Comparison of ENCODE assay signal across 2 cellular contexts in genomic region chr7:129664029-129665012, GRCh38.
TF ChIP-seq lines count a peak whose summit lies in the region.

No MANE protein-coding gene starts in this region.

TF ChIP-seq in GM23338, 12 proteins besides CTCF, POLR2A, EP300 and RAD21 (continued from another document):
- TF ChIP-seq EZH2 (IDR thresholded peaks at IDR 0.05; ENCODE audit: low read depth, unreplicated experiment) (no peak), JUNB (IDR thresholded peaks at IDR 0.05; ENCODE audit: unreplicated experiment) (no peak), REST (IDR thresholded peaks at IDR 0.05; ENCODE audit: unreplicated experiment) (no peak), ZNF331 (CRISPR knock-in tag; IDR thresholded peaks at IDR 0.05; ENCODE audit: low read depth) (no peak), POLR2AphosphoS5 (IDR thresholded peaks at IDR 0.05; ENCODE audit: low read depth) (no peak), NANOG (IDR thresholded peaks at IDR 0.05; ENCODE audit: borderline replicate concordance) (no peak), CREB1 (CRISPR knock-in tag; IDR thresholded peaks at IDR 0.05; ENCODE audit: low read depth) (no peak), ZNF462 (CRISPR knock-in tag; IDR thresholded peaks at IDR 0.05) (no peak)
- TF ChIP-seq, protein P1, sequence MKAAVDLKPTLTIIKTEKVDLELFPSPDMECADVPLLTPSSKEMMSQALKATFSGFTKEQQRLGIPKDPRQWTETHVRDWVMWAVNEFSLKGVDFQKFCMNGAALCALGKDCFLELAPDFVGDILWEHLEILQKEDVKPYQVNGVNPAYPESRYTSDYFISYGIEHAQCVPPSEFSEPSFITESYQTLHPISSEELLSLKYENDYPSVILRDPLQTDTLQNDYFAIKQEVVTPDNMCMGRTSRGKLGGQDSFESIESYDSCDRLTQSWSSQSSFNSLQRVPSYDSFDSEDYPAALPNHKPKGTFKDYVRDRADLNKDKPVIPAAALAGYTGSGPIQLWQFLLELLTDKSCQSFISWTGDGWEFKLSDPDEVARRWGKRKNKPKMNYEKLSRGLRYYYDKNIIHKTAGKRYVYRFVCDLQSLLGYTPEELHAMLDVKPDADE (IDR thresholded peaks at IDR 0.05), result no peak

TF ChIP-seq in K562, 482 proteins besides CTCF, POLR2A, EP300 and RAD21 (continued from another document and continues in another):
- TF ChIP-seq, protein P2, sequence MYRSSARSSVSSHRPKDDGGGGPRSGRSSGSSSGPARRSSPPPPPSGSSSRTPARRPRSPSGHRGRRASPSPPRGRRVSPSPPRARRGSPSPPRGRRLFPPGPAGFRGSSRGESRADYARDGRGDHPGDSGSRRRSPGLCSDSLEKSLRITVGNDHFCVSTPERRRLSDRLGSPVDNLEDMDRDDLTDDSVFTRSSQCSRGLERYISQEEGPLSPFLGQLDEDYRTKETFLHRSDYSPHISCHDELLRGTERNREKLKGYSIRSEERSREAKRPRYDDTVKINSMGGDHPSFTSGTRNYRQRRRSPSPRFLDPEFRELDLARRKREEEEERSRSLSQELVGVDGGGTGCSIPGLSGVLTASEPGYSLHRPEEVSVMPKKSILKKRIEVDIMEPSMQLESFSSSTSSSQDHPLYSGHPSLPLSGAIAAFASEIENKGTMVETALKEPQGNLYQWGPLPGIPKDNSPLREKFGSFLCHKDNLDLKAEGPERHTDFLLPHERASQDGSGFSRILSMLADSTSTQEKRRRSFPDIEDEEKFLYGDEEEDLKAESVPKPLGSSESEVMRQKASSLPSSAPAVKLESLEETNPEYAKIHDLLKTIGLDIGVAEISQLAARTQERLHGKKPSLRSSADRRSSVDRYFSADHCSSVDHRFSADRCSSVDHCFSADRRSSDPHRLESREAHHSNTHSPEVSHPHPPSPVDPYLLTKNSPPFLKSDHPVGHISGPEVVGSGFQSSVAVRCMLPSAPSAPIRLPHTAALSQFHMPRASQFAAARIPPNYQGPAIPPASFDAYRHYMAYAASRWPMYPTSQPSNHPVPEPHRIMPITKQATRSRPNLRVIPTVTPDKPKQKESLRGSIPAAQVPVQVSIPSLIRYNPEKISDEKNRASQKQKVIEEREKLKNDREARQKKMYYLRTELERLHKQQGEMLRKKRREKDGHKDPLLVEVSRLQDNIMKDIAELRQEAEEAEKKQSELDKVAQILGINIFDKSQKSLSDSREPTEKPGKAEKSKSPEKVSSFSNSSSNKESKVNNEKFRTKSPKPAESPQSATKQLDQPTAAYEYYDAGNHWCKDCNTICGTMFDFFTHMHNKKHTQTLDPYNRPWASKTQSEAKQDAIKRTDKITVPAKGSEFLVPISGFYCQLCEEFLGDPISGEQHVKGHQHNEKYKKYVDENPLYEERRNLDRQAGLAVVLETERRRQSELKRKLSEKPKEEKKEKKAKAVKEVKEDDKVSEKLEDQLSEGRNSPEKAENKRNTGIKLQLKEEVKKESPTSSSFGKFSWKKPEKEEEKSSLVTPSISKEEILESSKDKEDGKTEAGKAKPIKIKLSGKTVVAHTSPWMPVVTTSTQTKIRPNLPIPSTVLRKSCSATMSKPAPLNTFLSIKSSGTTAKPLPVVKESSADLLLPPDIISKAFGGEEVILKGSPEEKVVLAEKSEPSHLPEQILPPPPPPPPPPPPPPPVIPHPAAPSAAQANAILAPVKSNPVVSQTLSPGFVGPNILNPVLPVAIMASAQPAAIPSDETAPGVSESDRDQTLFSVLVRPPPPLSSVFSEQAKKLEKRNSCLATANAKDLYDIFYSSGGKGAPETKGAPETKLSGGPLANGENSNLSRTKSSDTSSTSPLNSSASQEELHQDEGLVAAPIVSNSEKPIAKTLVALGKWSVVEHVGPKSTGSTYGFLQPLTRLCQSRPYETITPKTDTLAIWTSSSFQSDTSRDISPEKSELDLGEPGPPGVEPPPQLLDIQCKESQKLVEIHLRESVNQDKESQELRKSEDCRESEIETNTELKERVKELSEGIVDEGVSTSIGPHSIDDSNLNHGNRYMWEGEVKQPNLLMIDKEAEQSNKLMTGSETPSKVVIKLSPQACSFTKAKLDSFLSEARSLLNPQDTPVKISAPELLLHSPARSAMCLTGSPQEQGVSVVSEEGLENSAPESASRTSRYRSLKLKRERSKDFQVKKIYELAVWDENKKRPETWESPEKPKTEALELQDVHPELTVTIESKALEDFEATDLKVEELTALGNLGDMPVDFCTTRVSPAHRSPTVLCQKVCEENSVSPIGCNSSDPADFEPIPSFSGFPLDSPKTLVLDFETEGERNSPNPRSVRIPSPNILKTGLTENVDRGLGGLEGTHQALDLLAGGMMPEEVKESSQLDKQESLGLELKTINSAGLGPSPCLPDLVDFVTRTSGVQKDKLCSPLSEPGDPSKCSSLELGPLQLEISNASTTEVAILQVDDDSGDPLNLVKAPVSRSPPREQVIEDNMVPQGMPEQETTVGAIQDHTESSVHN (IDR thresholded peaks at IDR 0.05; ENCODE audit: borderline replicate concordance in 1 of 2, low read depth in 1 of 2), result no peak
- TF ChIP-seq ZNF717 (CRISPR knock-in tag; IDR thresholded peaks at IDR 0.05) (no peak), DIDO1 (tag; IDR thresholded peaks at IDR 0.05; ENCODE audit: low read depth) (no peak), TCF7 (IDR thresholded peaks at IDR 0.05; ENCODE audit: borderline replicate concordance) (no peak), SMC3 (conservative IDR thresholded peaks at IDR 0.05; ENCODE audit: insufficient read depth, low read depth, low read length) (peak; percentile 93), ZC3H11A (IDR thresholded peaks at IDR 0.05; ENCODE audit: low read depth, low read length) (no peak), RBM25 (IDR thresholded peaks at IDR 0.05; ENCODE audit: low read depth, low read length, severe bottlenecking) (no peak), ZNF174 (CRISPR knock-in tag; IDR thresholded peaks at IDR 0.05) (no peak), SMAD4 (CRISPR knock-in tag; conservative IDR thresholded peaks at IDR 0.05) (0 out of 2 replicates have a peak, but pooled peaks have one; percentile 29), FOS (IDR thresholded peaks at IDR 0.05; ENCODE audit: extremely low read depth, insufficient read length) (no peak), TOE1 (IDR thresholded peaks at IDR 0.05; ENCODE audit: borderline replicate concordance) (no peak), TOE1 (CRISPR knock-in tag; IDR thresholded peaks at IDR 0.05; ENCODE audit: borderline replicate concordance, low read depth) (no peak), CEBPB (tag; IDR thresholded peaks at IDR 0.05) (no peak), KDM1A (IDR thresholded peaks at IDR 0.05) (peak in 1 of 2 experiments; percentile 84; a peak in 2 of 4 replicates), ZBTB1 (CRISPR knock-in tag; IDR thresholded peaks at IDR 0.05; ENCODE audit: borderline replicate concordance, low read depth) (no peak), ATF4 (CRISPR knock-in tag; IDR thresholded peaks at IDR 0.05) (no peak), TEAD2 (tag; IDR thresholded peaks at IDR 0.05) (no peak), NR2C1 (IDR thresholded peaks at IDR 0.05) (no peak), NR2C1 (tag; IDR thresholded peaks at IDR 0.05) (no peak), ZNF263 (CRISPR knock-in tag; IDR thresholded peaks at IDR 0.05; ENCODE audit: borderline replicate concordance) (no peak), TEAD1 (CRISPR knock-in tag; IDR thresholded peaks at IDR 0.05) (no peak), MYC (IDR thresholded peaks at IDR 0.05; ENCODE audit: low read depth, low read length) (no peak), MYC (CRISPR knock-in tag; IDR thresholded peaks at IDR 0.05; ENCODE audit: borderline replicate concordance, low read depth) (no peak), ZBTB40 (IDR thresholded peaks at IDR 0.05) (peak; percentile 96), ZBTB40 (CRISPR knock-in tag; IDR thresholded peaks at IDR 0.05) (peak; percentile 96)
- TF ChIP-seq, protein P3, sequence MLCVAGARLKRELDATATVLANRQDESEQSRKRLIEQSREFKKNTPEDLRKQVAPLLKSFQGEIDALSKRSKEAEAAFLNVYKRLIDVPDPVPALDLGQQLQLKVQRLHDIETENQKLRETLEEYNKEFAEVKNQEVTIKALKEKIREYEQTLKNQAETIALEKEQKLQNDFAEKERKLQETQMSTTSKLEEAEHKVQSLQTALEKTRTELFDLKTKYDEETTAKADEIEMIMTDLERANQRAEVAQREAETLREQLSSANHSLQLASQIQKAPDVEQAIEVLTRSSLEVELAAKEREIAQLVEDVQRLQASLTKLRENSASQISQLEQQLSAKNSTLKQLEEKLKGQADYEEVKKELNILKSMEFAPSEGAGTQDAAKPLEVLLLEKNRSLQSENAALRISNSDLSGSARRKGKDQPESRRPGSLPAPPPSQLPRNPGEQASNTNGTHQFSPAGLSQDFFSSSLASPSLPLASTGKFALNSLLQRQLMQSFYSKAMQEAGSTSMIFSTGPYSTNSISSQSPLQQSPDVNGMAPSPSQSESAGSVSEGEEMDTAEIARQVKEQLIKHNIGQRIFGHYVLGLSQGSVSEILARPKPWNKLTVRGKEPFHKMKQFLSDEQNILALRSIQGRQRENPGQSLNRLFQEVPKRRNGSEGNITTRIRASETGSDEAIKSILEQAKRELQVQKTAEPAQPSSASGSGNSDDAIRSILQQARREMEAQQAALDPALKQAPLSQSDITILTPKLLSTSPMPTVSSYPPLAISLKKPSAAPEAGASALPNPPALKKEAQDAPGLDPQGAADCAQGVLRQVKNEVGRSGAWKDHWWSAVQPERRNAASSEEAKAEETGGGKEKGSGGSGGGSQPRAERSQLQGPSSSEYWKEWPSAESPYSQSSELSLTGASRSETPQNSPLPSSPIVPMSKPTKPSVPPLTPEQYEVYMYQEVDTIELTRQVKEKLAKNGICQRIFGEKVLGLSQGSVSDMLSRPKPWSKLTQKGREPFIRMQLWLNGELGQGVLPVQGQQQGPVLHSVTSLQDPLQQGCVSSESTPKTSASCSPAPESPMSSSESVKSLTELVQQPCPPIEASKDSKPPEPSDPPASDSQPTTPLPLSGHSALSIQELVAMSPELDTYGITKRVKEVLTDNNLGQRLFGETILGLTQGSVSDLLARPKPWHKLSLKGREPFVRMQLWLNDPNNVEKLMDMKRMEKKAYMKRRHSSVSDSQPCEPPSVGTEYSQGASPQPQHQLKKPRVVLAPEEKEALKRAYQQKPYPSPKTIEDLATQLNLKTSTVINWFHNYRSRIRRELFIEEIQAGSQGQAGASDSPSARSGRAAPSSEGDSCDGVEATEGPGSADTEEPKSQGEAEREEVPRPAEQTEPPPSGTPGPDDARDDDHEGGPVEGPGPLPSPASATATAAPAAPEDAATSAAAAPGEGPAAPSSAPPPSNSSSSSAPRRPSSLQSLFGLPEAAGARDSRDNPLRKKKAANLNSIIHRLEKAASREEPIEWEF (CRISPR knock-in tag; IDR thresholded peaks at IDR 0.05), result no peak
